Comparison of ENCODE assay signal across 8 cellular contexts in the genomic region with DNA sequence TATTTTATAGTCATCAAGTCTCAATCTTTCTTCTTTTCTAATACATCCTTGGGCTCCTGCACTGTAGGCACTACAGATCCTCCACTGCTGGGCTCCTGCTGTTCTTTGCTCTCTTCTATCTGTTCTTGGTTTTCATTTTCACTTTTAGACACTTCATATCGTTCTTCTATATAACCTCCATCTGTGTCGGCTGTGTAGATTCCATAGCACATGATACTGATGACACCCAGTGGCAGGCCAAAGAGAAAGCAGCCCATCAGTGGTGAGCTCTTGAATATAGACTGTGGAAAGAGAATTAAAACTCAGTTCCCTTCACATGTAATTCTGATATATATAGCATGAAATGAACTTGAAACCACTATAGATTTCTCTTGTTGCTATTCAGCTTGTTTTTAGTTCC. TPM values are rescaled to one million over a fixed set of nuclear protein-coding genes. Genes with fewer than 3 reads are reported as not detected.
DNase-seq lines count a peak whose midpoint lies in the region; ATAC-seq and TF ChIP-seq lines count a peak whose summit lies in the region.

No MANE protein-coding gene starts in this region.

- TF ChIP-seq CTCF in endodermal cell (conservative IDR thresholded peaks at IDR 0.05) (peak; percentile 56), WTC11 (IDR thresholded peaks at IDR 0.05) (no peak)

- no peak overlapping the region for H3K4me3 Mint-ChIP-seq in endodermal cell
- no peak overlapping the region for H3K4me3 Mint-ChIP-seq in WTC11

- 92 to 100% methylated on average over 2 of the region's 2 CpGs for whole genome bisulfite sequencing in endodermal cell (ENCODE audit: insufficient coverage in 1 of 2, insufficient read length in 1 of 2), 2 experiments

- CTCF ChIA-PET in WTC11 (lab: Charles Lee) = interaction anchor here (1.0 to 1.3 kb wide), 2 partner anchors 16 to 1160 kb away, joined by 3 to 4 read pairs; partner anchors contain the start of gene DSEL

- H3K9ac ChIP-seq in endodermal cell (ENCODE audit: extremely low read depth, low read length, poor library complexity, severe bottlenecking) = no peak overlapping the region

- H3K36me3 ChIP-seq in endodermal cell (ENCODE audit: control insufficient read depth, insufficient read depth, low read length) = peaks cover 74% of the 10 kb centered on the region

- ATAC-seq in GM19467 (IDR thresholded peaks at IDR 0.05; ENCODE audit: unreplicated experiment) (peak; percentile 77), HG03342 (IDR thresholded peaks at IDR 0.05; ENCODE audit: unreplicated experiment) (peak; percentile 82), WTC11 (no peak)

- H3K4me1 ChIP-seq in endodermal cell (ENCODE audit: control insufficient read depth, insufficient read depth, low read length) = no peaks in the 10 kb centered on the region

- H3K36me3 Mint-ChIP-seq in endodermal cell (ENCODE audit: low read depth) (peaks cover 29% of the 10 kb centered on the region), WTC11 (peaks cover 40% of the 10 kb centered on the region)

- H3K27ac Mint-ChIP-seq in endodermal cell = no peak overlapping the region
- no peak overlapping the region for H3K27ac Mint-ChIP-seq in WTC11

- H3K9me3 ChIP-seq in endodermal cell (ENCODE audit: control insufficient read depth, low read length) = no peaks in the 10 kb centered on the region

- H3K9me3 Mint-ChIP-seq in endodermal cell (no peaks in the 10 kb centered on the region), WTC11 (no peaks in the 10 kb centered on the region)

- H3K27me3 Mint-ChIP-seq in endodermal cell (ENCODE audit: insufficient read depth) (no peaks in the 10 kb centered on the region), WTC11 (ENCODE audit: low read depth) (no peaks in the 10 kb centered on the region)

- H3K4me1 Mint-ChIP-seq in endodermal cell (no peaks in the 10 kb centered on the region), WTC11 (no peaks in the 10 kb centered on the region)

- in situ Hi-C loops in G401 (cut with HindIII; ENCODE audit: low sequenced_read_pairs) = no loop called here

- no peak overlapping the region for H3K4me3 ChIP-seq in endodermal cell (ENCODE audit: low read length)

- no peaks in the 10 kb centered on the region for H3K27me3 ChIP-seq in endodermal cell (ENCODE audit: control insufficient read depth, insufficient read depth, low read length, poor library complexity, severe bottlenecking)

- no peak overlapping the region for H3K27ac ChIP-seq in endodermal cell (ENCODE audit: low read depth, low read length)

- DNase-seq in G401 (ENCODE audit: low spot score) (peak; percentile 47), endodermal cell (no peak), WTC11 (ENCODE audit: low spot score) (no peak), NCI-H748 treated with DMSO at 0.1 percent for 48 hours (lab: John Stamatoyannopoulos, UW) (no peak), dedifferentiated amniotic fluid mesenchymal stem cell (ENCODE audit: extremely low spot score) (no peak), COLO829 (ENCODE audit: low spot score) (no peak)

- POLR2A ChIA-PET in WTC11 (lab: Charles Lee) = no interaction called here

TF ChIP-seq in WTC11, 78 proteins besides CTCF, POLR2A, EP300 and RAD21:
- TF ChIP-seq SMAD4 (CRISPR knock-in tag; IDR thresholded peaks at IDR 0.05) (no peak), SMAD3 (CRISPR knock-in tag; IDR thresholded peaks at IDR 0.05; ENCODE audit: borderline replicate concordance) (no peak), CBFB (CRISPR knock-in tag; IDR thresholded peaks at IDR 0.05; ENCODE audit: low read depth) (no peak), NR2C2 (CRISPR knock-in tag; IDR thresholded peaks at IDR 0.05) (no peak), ZBTB43 (CRISPR knock-in tag; IDR thresholded peaks at IDR 0.05) (no peak), EMX1 (CRISPR knock-in tag; IDR thresholded peaks at IDR 0.05) (no peak), HMGXB4 (CRISPR knock-in tag; IDR thresholded peaks at IDR 0.05) (no peak), ZBTB21 (CRISPR knock-in tag; IDR thresholded peaks at IDR 0.05; ENCODE audit: borderline replicate concordance) (no peak), ZNF416 (CRISPR knock-in tag; IDR thresholded peaks at IDR 0.05) (no peak), RELA (CRISPR knock-in tag; IDR thresholded peaks at IDR 0.05; ENCODE audit: borderline replicate concordance) (no peak), JAZF1 (CRISPR knock-in tag; IDR thresholded peaks at IDR 0.05) (no peak), ZNF232 (CRISPR knock-in tag; IDR thresholded peaks at IDR 0.05) (no peak), E2F4 (CRISPR knock-in tag; IDR thresholded peaks at IDR 0.05; ENCODE audit: borderline replicate concordance, low read depth) (no peak)
- TF ChIP-seq, protein P1, sequence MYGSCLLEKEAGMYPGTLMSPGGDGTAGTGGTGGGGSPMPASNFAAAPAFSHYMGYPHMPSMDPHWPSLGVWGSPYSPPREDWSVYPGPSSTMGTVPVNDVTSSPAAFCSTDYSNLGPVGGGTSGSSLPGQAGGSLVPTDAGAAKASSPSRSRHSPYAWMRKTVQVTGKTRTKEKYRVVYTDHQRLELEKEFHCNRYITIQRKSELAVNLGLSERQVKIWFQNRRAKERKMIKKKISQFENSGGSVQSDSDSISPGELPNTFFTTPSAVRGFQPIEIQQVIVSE (CRISPR knock-in tag; IDR thresholded peaks at IDR 0.05; ENCODE audit: borderline replicate concordance) = no peak
- TF ChIP-seq, protein P2, sequence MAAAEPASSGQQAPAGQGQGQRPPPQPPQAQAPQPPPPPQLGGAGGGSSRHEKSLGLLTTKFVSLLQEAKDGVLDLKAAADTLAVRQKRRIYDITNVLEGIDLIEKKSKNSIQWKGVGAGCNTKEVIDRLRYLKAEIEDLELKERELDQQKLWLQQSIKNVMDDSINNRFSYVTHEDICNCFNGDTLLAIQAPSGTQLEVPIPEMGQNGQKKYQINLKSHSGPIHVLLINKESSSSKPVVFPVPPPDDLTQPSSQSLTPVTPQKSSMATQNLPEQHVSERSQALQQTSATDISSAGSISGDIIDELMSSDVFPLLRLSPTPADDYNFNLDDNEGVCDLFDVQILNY (CRISPR knock-in tag; IDR thresholded peaks at IDR 0.05) = no peak
- TF ChIP-seq, protein P3, sequence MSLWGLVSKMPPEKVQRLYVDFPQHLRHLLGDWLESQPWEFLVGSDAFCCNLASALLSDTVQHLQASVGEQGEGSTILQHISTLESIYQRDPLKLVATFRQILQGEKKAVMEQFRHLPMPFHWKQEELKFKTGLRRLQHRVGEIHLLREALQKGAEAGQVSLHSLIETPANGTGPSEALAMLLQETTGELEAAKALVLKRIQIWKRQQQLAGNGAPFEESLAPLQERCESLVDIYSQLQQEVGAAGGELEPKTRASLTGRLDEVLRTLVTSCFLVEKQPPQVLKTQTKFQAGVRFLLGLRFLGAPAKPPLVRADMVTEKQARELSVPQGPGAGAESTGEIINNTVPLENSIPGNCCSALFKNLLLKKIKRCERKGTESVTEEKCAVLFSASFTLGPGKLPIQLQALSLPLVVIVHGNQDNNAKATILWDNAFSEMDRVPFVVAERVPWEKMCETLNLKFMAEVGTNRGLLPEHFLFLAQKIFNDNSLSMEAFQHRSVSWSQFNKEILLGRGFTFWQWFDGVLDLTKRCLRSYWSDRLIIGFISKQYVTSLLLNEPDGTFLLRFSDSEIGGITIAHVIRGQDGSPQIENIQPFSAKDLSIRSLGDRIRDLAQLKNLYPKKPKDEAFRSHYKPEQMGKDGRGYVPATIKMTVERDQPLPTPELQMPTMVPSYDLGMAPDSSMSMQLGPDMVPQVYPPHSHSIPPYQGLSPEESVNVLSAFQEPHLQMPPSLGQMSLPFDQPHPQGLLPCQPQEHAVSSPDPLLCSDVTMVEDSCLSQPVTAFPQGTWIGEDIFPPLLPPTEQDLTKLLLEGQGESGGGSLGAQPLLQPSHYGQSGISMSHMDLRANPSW (CRISPR knock-in tag; conservative IDR thresholded peaks at IDR 0.05; ENCODE audit: low read depth) = no peak

RNA-seq across cellular contexts. Expression of gene TMX3, which starts 38.0 kb away (rescaled TPM):
- total RNA-seq in G401 (2014; rRNA removed; shearing (Covaris generic)) = 32.2 and 80.9 TPM in 2 replicates
- total RNA-seq in endodermal cell (10 to 100 TPM; 50.7 to 51.2 TPM), WTC11 (2021) (28.9 to 33.3 TPM (median 29.4 TPM) in 3 replicates)
- polyA plus RNA-seq in endodermal cell (2013, experiment 1 of 2) = 55.2 TPM
- 46.8 TPM for polyA plus RNA-seq in endodermal cell (2013, experiment 2 of 2)
